ENCODE assay signal across 26 cellular contexts in the genomic region with DNA sequence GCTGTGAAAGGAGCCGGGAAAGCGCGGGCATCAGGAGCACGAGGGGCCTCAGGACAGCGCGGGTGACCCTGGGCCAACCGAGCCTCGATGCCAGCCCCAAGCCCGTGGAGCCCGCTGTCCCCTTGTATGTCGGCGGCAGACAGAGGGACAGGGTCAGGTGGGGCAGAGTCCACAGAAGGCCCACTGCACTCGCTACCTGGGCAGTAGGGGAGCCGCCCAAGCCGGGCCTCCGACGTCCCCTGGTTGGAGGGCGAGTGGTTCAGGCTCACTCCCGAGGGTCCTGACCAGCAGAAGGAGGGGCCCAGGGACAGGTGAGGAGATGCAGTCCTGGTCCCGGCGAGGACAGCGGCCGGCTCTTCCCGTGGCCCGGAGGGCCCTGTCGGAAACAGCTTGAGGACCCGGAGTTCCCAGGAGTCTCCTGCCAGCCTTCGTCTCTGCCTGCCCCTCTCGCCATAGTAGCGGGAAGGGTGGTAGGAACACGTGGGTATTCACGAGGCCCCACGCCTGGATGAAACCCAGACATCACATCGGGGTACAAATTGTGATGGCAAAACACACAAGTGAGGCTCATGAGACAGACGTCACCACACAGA.
"Had no signal": no experiment of that assay in that cellular context is flagged by ENCODE, and none has a peak within 500 bp of the region (broad histone marks: within the 10 kb centered on the region; RNA-seq: fewer than 3 reads in every experiment).

No MANE protein-coding gene starts in this region.

- DNase-seq: activated B cell treated with CpG ODN at 0.5 μM for 24 hours; activated CD4-positive, alpha-beta T cell treated with anti-CD3 and anti-CD28 coated beads for 1 hour; activated CD4-positive, alpha-beta T cell treated with anti-CD3 and anti-CD28 coated beads, Interleukin-2, amount 10 ng/mL, durations not matched to agents 24 days and 14 days; activated CD4-positive, alpha-beta T cell treated with anti-CD3 and anti-CD28 coated beads, Interleukin-2, amount 50 U/mL, for 48 hours; activated naive CD4-positive, alpha-beta T cell; activated T-cell treated with anti-CD3 and anti-CD28 coated beads, Interleukin-2, amount 50 U/mL, for 1 hour; body of pancreas; MG63; MV-4-11; NCI-H1092 treated with DMSO at 0.1 percent for 48 hours; NCI-H1417 treated with DMSO at 0.1 percent for 48 hours; NCI-H1694; NCI-H2029 treated with DMSO at 0.1 percent for 48 hours; NCI-H510A treated with DMSO at 0.1 percent for 48 hours; NCI-H69; NK-92 treated with Interleukin-12 subunit alpha and Interleukin-12 subunit beta, amount 100 ng/mL, for 24 hours; OCI-M1; RPMI8226; T-cell; T-helper 2 cell; T1000 had no signal

- H3K9me3 ChIP-seq: ascending aorta, body of pancreas, MG63 had no signal

- H3K4me3 ChIP-seq: ascending aorta, body of pancreas, MG63, SK-N-MC had no signal

- H3K36me3 ChIP-seq: ascending aorta, MG63 had no signal

- H3K27me3 ChIP-seq: ascending aorta had no signal

- H3K4me1 ChIP-seq: ascending aorta, body of pancreas had no signal

- H3K27ac ChIP-seq: ascending aorta, body of pancreas, KMS-11, SK-N-MC had no signal

- H3K4me2 ChIP-seq: KMS-11 had no signal

- ATAC-seq: body of pancreas, Panc1, Right ventricle myocardium inferior, T-cell had no signal
